In genomic region chr2:3625186-3625585, GRCh38 we compare ENCODE assay signal across 27 cellular contexts. TPM values are rescaled to one million over a fixed set of nuclear protein-coding genes. Genes with fewer than 3 reads are reported as not detected.
DNase-seq lines count a peak whose midpoint lies in the region; ATAC-seq and TF ChIP-seq lines count a peak whose summit lies in the region.
"Had no signal": no experiment of that assay in that cellular context is flagged by ENCODE, and none has a peak within 500 bp of the region (broad histone marks: within the 10 kb centered on the region; RNA-seq: fewer than 3 reads in every experiment).

No MANE protein-coding gene starts in this region.

- no peak overlapping the region for H2AFZ ChIP-seq in neuronal stem cell (ENCODE audit: low read length)

- H3K14ac ChIP-seq in neuronal stem cell (ENCODE audit: low read length), result no peak overlapping the region

- no peak overlapping the region for H3K4ac ChIP-seq in neuronal stem cell (ENCODE audit: low read length)

- H3K9me3 ChIP-seq in WERI-Rb-1 (ENCODE audit: severe bottlenecking), result no peaks in the 10 kb centered on the region
- H3K9me3 ChIP-seq in neuronal stem cell (replicated peaks in 1 of 2; ENCODE audit: control insufficient read depth in 2 of 2, insufficient read depth in 1 of 2, low read depth in 1 of 2, low read length in 2 of 2), result peaks cover 0 to 4% of the 10 kb centered on the region in 2 donors
- no peaks in the 10 kb centered on the region for H3K9me3 ChIP-seq in transverse colon
- H3K9me3 ChIP-seq: colonic mucosa had no signal

- H3K18ac ChIP-seq in neuronal stem cell (ENCODE audit: low read length), result no peak overlapping the region

- no peaks in the 10 kb centered on the region for H3K79me1 ChIP-seq in neuronal stem cell (ENCODE audit: low read depth, low read length)

- H2BK5ac ChIP-seq in neuronal stem cell (ENCODE audit: low read length), result no peak overlapping the region

- WGBS in neuronal stem cell (ENCODE audit: extremely low coverage in 2 of 2, insufficient read length in 2 of 2, insufficient replicate concordance in 1 of 2), 2 donors, result no CpG with 5 or more reads among the region's 8 CpGs
- 95 to 100% methylated on average over 3 to 8 of the region's 8 CpGs for WGBS in transverse colon (ENCODE audit: low coverage in 1 of 2), 2 donors

- peak; percentile 22 for DNase-seq in activated CD8-positive, alpha-beta memory T cell treated with anti-CD3 and anti-CD28 coated beads, Interleukin-2, amount 50 U/mL, for 48 hours
- no peak for DNase-seq in activated CD8-positive, alpha-beta memory T cell treated with anti-CD3 and anti-CD28 coated beads for 24 hours
- DNase-seq in WERI-Rb-1 (peak; percentile 4), neuronal stem cell (ENCODE audit: low spot score) (no peak), transverse colon (peak; percentile 2), COR-L47 (lab: John Stamatoyannopoulos, UW) (no peak), progenitor cell of endocrine pancreas (ENCODE audit: low spot score, unreplicated experiment) (no peak)
- DNase-seq: activated CD4-positive, alpha-beta T cell treated with anti-CD3 and anti-CD28 coated beads, Interleukin-2, amount 10 ng/mL, durations not matched to agents 7 days and 5 days; activated naive CD8-positive, alpha-beta T cell treated with anti-CD3 and anti-CD28 coated beads for 36 hours; anterior cingulate cortex; colonic mucosa; effector memory CD4-positive, alpha-beta T cell; hypothalamus; NCI-H446 treated with DMSO at 0.1 percent for 48 hours; OCI-M1; stimulated activated CD4-positive, alpha-beta T cell treated with anti-CD3 and anti-CD28 coated beads, Interleukin-2, amount 100 ng/mL, for 24 hours; trophoblast cell had no signal

- no peak overlapping the region for H2BK12ac ChIP-seq in neuronal stem cell (ENCODE audit: low read length)

- H3K36me3 Mint-ChIP-seq in activated T-helper 17 cell treated with anti-CD3 and anti-CD28 coated beads, Interleukin-2, amount 50 U/mL, for 72 hours (ENCODE audit: low read depth), result no peaks in the 10 kb centered on the region
- no peaks in the 10 kb centered on the region for H3K36me3 Mint-ChIP-seq in progenitor cell of endocrine pancreas (ENCODE audit: insufficient read depth)
- H3K36me3 Mint-ChIP-seq: activated naive CD8-positive, alpha-beta T cell treated with anti-CD3 and anti-CD28 coated beads for 36 hours; CD14-positive monocyte had no signal

- no peaks in the 10 kb centered on the region for H3K36me3 ChIP-seq in WERI-Rb-1
- no peaks in the 10 kb centered on the region for H3K36me3 ChIP-seq in neuronal stem cell (replicated peaks in 1 of 2; ENCODE audit: control insufficient read depth in 2 of 2, insufficient read depth in 2 of 2, low read length in 2 of 2)
- no peaks in the 10 kb centered on the region for H3K36me3 ChIP-seq in transverse colon
- H3K36me3 ChIP-seq: colonic mucosa had no signal

- H3K23ac ChIP-seq in neuronal stem cell (ENCODE audit: low read depth, low read length, poor library complexity), result no peak overlapping the region

- no peak overlapping the region for H4K91ac ChIP-seq in neuronal stem cell (ENCODE audit: low read depth, low read length, poor library complexity)

- no peak overlapping the region for H2BK15ac ChIP-seq in neuronal stem cell (ENCODE audit: low read length)

- peak overlapping the region; percentile 19 for H2AK5ac ChIP-seq in neuronal stem cell (ENCODE audit: low read depth, low read length)

- H2BK120ac ChIP-seq in neuronal stem cell (ENCODE audit: low read depth, low read length), result no peak overlapping the region

- no peaks in the 10 kb centered on the region for H3K4me1 Mint-ChIP-seq in activated T-helper 17 cell treated with anti-CD3 and anti-CD28 coated beads, Interleukin-2, amount 50 U/mL, for 72 hours
- peaks cover 5% of the 10 kb centered on the region for H3K4me1 Mint-ChIP-seq in progenitor cell of endocrine pancreas (ENCODE audit: low read depth)
- H3K4me1 Mint-ChIP-seq: activated CD4-positive, alpha-beta T cell treated with anti-CD3 and anti-CD28 coated beads, Interleukin-2, amount 10 ng/mL, durations not matched to agents 7 days and 5 days; activated naive CD8-positive, alpha-beta T cell treated with anti-CD3 and anti-CD28 coated beads for 36 hours; CD14-positive monocyte; IgD-negative memory B cell; T-cell had no signal

- no peaks in the 10 kb centered on the region for H3K9me3 Mint-ChIP-seq in activated T-helper 17 cell treated with anti-CD3 and anti-CD28 coated beads, Interleukin-2, amount 50 U/mL, for 72 hours
- H3K9me3 Mint-ChIP-seq in progenitor cell of endocrine pancreas (ENCODE audit: low read depth), result peaks cover 12% of the 10 kb centered on the region
- H3K9me3 Mint-ChIP-seq: activated CD4-positive, alpha-beta T cell treated with anti-CD3 and anti-CD28 coated beads, Interleukin-2, amount 10 ng/mL, durations not matched to agents 7 days and 5 days; activated naive CD8-positive, alpha-beta T cell treated with anti-CD3 and anti-CD28 coated beads for 36 hours; activated T-helper 2 cell treated with anti-CD3 and anti-CD28 coated beads, Interferon-gamma antibody, Interleukin-2, Interleukin-4, amounts not matched to agents 10 μg/mL and 5 μg/mL and 100 μg/mL, durations not matched to agents 14 hours and 24 hours and 36 hours; IgD-negative memory B cell; T-cell had no signal

- H3K4me1 ChIP-seq in neuronal stem cell (ENCODE audit: control insufficient read depth in 2 of 2, insufficient read depth in 1 of 2, low read depth in 1 of 2, low read length in 2 of 2) (peaks cover 0 to 3% of the 10 kb centered on the region in 2 donors), transverse colon (no peaks in the 10 kb centered on the region)
- H3K4me1 ChIP-seq: colonic mucosa had no signal

- no peak for TF ChIP-seq CTCF in WERI-Rb-1 (IDR thresholded peaks at IDR 0.05; ENCODE audit: low read depth, low read length)
- no peak for TF ChIP-seq CTCF in transverse colon (IDR thresholded peaks at IDR 0.05)
- no peak for TF ChIP-seq CTCF in progenitor cell of endocrine pancreas (IDR thresholded peaks at IDR 0.05; ENCODE audit: unreplicated experiment)

- peaks cover 12% of the 10 kb centered on the region for H3K27me3 Mint-ChIP-seq in activated T-helper 17 cell treated with anti-CD3 and anti-CD28 coated beads, Interleukin-2, amount 50 U/mL, for 72 hours
- H3K27me3 Mint-ChIP-seq in progenitor cell of endocrine pancreas, result peaks cover 4% of the 10 kb centered on the region
- H3K27me3 Mint-ChIP-seq: activated naive CD8-positive, alpha-beta T cell treated with anti-CD3 and anti-CD28 coated beads for 36 hours had no signal

- H3K4me2 ChIP-seq in neuronal stem cell (ENCODE audit: insufficient read depth, low read length, poor library complexity, severe bottlenecking), result no peak overlapping the region

- H3K27ac Mint-ChIP-seq in activated T-helper 17 cell treated with anti-CD3 and anti-CD28 coated beads, Interleukin-2, amount 50 U/mL, for 72 hours, result no peak overlapping the region
- no peak overlapping the region for H3K27ac Mint-ChIP-seq in progenitor cell of endocrine pancreas
- H3K27ac Mint-ChIP-seq: activated CD4-positive, alpha-beta T cell treated with anti-CD3 and anti-CD28 coated beads, Interleukin-2, amount 10 ng/mL, durations not matched to agents 7 days and 5 days; activated naive CD8-positive, alpha-beta T cell treated with anti-CD3 and anti-CD28 coated beads for 36 hours; activated T-helper 2 cell treated with anti-CD3 and anti-CD28 coated beads, Interferon-gamma antibody, Interleukin-2, Interleukin-4, amounts not matched to agents 10 μg/mL and 5 μg/mL and 100 μg/mL, durations not matched to agents 14 hours and 24 hours and 36 hours; CD14-positive monocyte; T-cell had no signal

- H3K27ac ChIP-seq in WERI-Rb-1, result no peak overlapping the region
- no peak overlapping the region for H3K27ac ChIP-seq in neuronal stem cell (replicated peaks; ENCODE audit: low read length)
- no peak overlapping the region for H3K27ac ChIP-seq in transverse colon
- H3K27ac ChIP-seq: colonic mucosa had no signal

- H3K27me3 ChIP-seq in WERI-Rb-1 (ENCODE audit: insufficient read depth, low read depth, severe bottlenecking) (no peaks in the 10 kb centered on the region), neuronal stem cell (ENCODE audit: control insufficient read depth in 3 of 3, insufficient read depth in 3 of 3, low read depth in 1 of 3, low read length in 3 of 3) (no peaks in the 10 kb centered on the region), transverse colon (no peaks in the 10 kb centered on the region)
- H3K27me3 ChIP-seq: colonic mucosa had no signal

- H3K9ac ChIP-seq in neuronal stem cell (ENCODE audit: low read depth, low read length, poor library complexity), result no peak overlapping the region

- no peak for ATAC-seq in activated T-helper 17 cell treated with anti-CD3 and anti-CD28 coated beads, Interleukin-2, amount 50 U/mL, for 72 hours (replicated peaks)
- ATAC-seq: T-cell had no signal

- TF ChIP-seq EP300 in transverse colon (IDR thresholded peaks at IDR 0.05; ENCODE audit: low read depth), result no peak

- TF ChIP-seq POLR2A in transverse colon (IDR thresholded peaks at IDR 0.05), result no peak

- H4K8ac ChIP-seq in neuronal stem cell (ENCODE audit: low read depth, low read length), result no peak overlapping the region

- in situ Hi-C loops in transverse colon (cut with MboI; ENCODE audit: low pct_ligation_motif_present in 1 of 4, low pct_unique_long_range_greater_than_20kb in 1 of 4, low sequenced_read_pairs in 3 of 4), result no loop called here

- intact Hi-C loops in transverse colon (cut with DNase I; ENCODE audit: low total_unique reads), result no loop called here

- H3K4me3 ChIP-seq in WERI-Rb-1 (ENCODE audit: low read depth, low read length) (no peak overlapping the region), neuronal stem cell (ENCODE audit: low read length in 2 of 2) (no peak overlapping the region), transverse colon (no peak overlapping the region)
- H3K4me3 ChIP-seq: colonic mucosa had no signal

- no peak overlapping the region for H3K4me3 Mint-ChIP-seq in activated T-helper 17 cell treated with anti-CD3 and anti-CD28 coated beads, Interleukin-2, amount 50 U/mL, for 72 hours
- no peak overlapping the region for H3K4me3 Mint-ChIP-seq in progenitor cell of endocrine pancreas (ENCODE audit: low read depth)
- H3K4me3 Mint-ChIP-seq: activated CD4-positive, alpha-beta T cell treated with anti-CD3 and anti-CD28 coated beads, Interleukin-2, amount 10 ng/mL, durations not matched to agents 7 days and 5 days; activated naive CD8-positive, alpha-beta T cell treated with anti-CD3 and anti-CD28 coated beads for 36 hours; CD14-positive monocyte; IgD-negative memory B cell; T-cell had no signal

RNA-seq across cellular contexts. Expression of gene COLEC11, which starts 30.3 kb away (rescaled TPM):
- 0.82 TPM for polyA plus RNA-seq in neuronal stem cell (2013, experiment 1 of 2)
- 0.97 TPM for polyA plus RNA-seq in neuronal stem cell (2013, experiment 2 of 2)
- 1 to 10 TPM in 2 of 4 donors, not detected in 2; 1.6 to 2.0 TPM for total RNA-seq in transverse colon
- total RNA-seq in activated T-helper 17 cell treated with anti-CD3 and anti-CD28 coated beads, Interleukin-2, amount 50 U/mL, for 72 hours, result under 1 TPM in 1 of 2 donors, not detected in 1; 0.54 TPM
- not detected in 2 replicates for total RNA-seq in progenitor cell of endocrine pancreas
- total RNA-seq: activated T-helper 2 cell treated with anti-CD3 and anti-CD28 coated beads, Interferon-gamma antibody, Interleukin-2, Interleukin-4, amounts not matched to agents 10 μg/mL and 5 μg/mL and 100 μg/mL, durations not matched to agents 14 hours and 24 hours and 36 hours; HT-29; renal cortical epithelial cell had no signal
- polyA plus RNA-seq: CD14-positive monocyte, IgD-negative memory B cell had no signal

RNA-seq across cellular contexts. Expression of gene ALLC, which starts 32.8 kb away (rescaled TPM):
- polyA plus RNA-seq in neuronal stem cell (2013, experiment 1 of 2), result not detected
- polyA plus RNA-seq in neuronal stem cell (2013, experiment 2 of 2), result 0.08 TPM
- total RNA-seq in transverse colon, result not detected
- total RNA-seq in activated T-helper 17 cell treated with anti-CD3 and anti-CD28 coated beads, Interleukin-2, amount 50 U/mL, for 72 hours, result not detected
- 0.16 TPM in 1 of 2 replicates, not detected in the other for total RNA-seq in progenitor cell of endocrine pancreas
- total RNA-seq: activated CD4-positive, alpha-beta T cell treated with anti-CD3 and anti-CD28 coated beads, Interleukin-2, amount 10 ng/mL, durations not matched to agents 7 days and 5 days; activated naive CD8-positive, alpha-beta T cell treated with anti-CD3 and anti-CD28 coated beads for 36 hours; activated T-helper 2 cell treated with anti-CD3 and anti-CD28 coated beads, Interferon-gamma antibody, Interleukin-2, Interleukin-4, amounts not matched to agents 10 μg/mL and 5 μg/mL and 100 μg/mL, durations not matched to agents 14 hours and 24 hours and 36 hours; bronchial epithelial cell; colonic mucosa; epithelial cell of proximal tubule; glomerular endothelial cell; HT-29; renal cortical epithelial cell; T-cell had no signal
- polyA plus RNA-seq: CD14-positive monocyte, IgD-negative memory B cell had no signal

RNA-seq across cellular contexts. Expression of gene RPS7, which starts 50.1 kb away (rescaled TPM):
- 4,775 TPM for polyA plus RNA-seq in neuronal stem cell (2013, experiment 1 of 2)
- 4,899 TPM for polyA plus RNA-seq in neuronal stem cell (2013, experiment 2 of 2)
- total RNA-seq in transverse colon (1,000 to 10,000 TPM; 1,279 to 3,433 (median 2,045) TPM), progenitor cell of endocrine pancreas (1,422 and 1,517 TPM in 2 replicates)
- 1,000 to 10,000 TPM; 1,635 to 1,848 TPM for total RNA-seq in activated T-helper 17 cell treated with anti-CD3 and anti-CD28 coated beads, Interleukin-2, amount 50 U/mL, for 72 hours

Comparison
In these comparisons a context has a peak if more than half of its experiments do, and no peak if none do; other contexts are left out.
1. DNase-seq: peak in activated CD8-positive, alpha-beta memory T cell treated with anti-CD3 and anti-CD28 coated beads, Interleukin-2, amount 50 U/mL, for 48 hours (single experiment), WERI-Rb-1 (single experiment) and transverse colon (single experiment); none in activated CD8-positive, alpha-beta memory T cell treated with anti-CD3 and anti-CD28 coated beads for 24 hours (single experiment), neuronal stem cell (single experiment), COR-L47 (single experiment) and progenitor cell of endocrine pancreas (single experiment).